ENCODE assay signal across 7 cellular contexts in the genomic region with DNA sequence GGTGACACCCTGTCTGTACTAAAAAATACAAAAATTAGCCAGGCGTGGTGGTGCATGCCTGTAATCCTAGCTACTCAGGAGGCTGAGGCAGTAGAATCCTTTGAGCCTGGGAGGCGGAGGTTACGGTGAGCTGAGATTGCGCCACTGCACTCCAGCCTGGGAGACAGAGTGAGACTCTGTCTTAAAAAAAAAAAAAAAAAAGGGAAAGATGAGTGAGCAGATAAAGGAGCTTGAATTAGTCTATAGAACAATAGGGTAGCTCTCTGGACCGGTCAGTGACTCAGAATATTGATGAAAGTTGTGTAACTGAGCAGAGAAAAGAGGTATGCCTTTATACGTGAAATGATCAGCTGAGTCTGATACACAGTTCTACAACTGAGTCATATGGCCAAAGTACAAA.
DNase-seq lines count a peak whose midpoint lies in the region; ATAC-seq and TF ChIP-seq lines count a peak whose summit lies in the region.
"Not testable (repeated sequence)": the region's sequence is repeated elsewhere in the genome, so short reads cannot be mapped to it uniquely, and the experiment has no call there.

No MANE protein-coding gene starts in this region.

- not testable (repeated sequence) for TF ChIP-seq CTCF in PC-9 (conservative IDR thresholded peaks at IDR 0.05); ascending aorta (IDR thresholded peaks at IDR 0.05); epithelial cell of esophagus (IDR thresholded peaks at IDR 0.05; ENCODE audit: insufficient read depth, low read depth, low read length, missing control alignments); foreskin keratinocyte (conservative IDR thresholded peaks at IDR 0.05)

- H3K4me1 ChIP-seq in GM23248 (ENCODE audit: insufficient read depth) (peaks cover 15% of the 10 kb centered on the region), PC-9 (replicated peaks; ENCODE audit: insufficient read depth) (peaks cover 22% of the 10 kb centered on the region), ascending aorta (peaks cover 4 to 55% of the 10 kb centered on the region in 2 donors)
- not testable (repeated sequence) for H3K4me1 ChIP-seq in foreskin keratinocyte; rectal smooth muscle tissue (ENCODE audit: control insufficient read depth, insufficient read depth, low read length)

- WGBS in GM23248 (ENCODE audit: low coverage in 1 of 2, low lambda C conversion rate in 2 of 2, missing lambda C conversion rate in 2 of 2), 2 experiments = 83 to 84% methylated on average over 6 of the region's 6 CpGs

- intact Hi-C loops in PC-9 (cut with micrococcal nuclease; ENCODE audit: unreplicated experiment) = not testable (repeated sequence)
- intact Hi-C loops in ascending aorta (cut with DNase I) = loop anchor here (5.0 kb wide), 1 partner anchor 95 kb away; a partner anchor contains a TSS

- H4K20me1 ChIP-seq in GM23248 (ENCODE audit: insufficient read depth); PC-9 (ENCODE audit: insufficient read depth): not testable (repeated sequence)

- H3K9me2 ChIP-seq in GM23248 (ENCODE audit: insufficient read depth); PC-9 (ENCODE audit: insufficient read depth): not testable (repeated sequence)

- not testable (repeated sequence) for H3K9me3 ChIP-seq in GM23248 (ENCODE audit: low read depth); PC-9 (ENCODE audit: insufficient read depth, low read depth); ascending aorta

- H3K9ac ChIP-seq in GM23248; rectal smooth muscle tissue (ENCODE audit: low read length): not testable (repeated sequence)

- not testable (repeated sequence) for H3K27ac ChIP-seq in GM23248
- peak overlapping the region; percentile 42 for H3K27ac ChIP-seq in PC-9
- H3K27ac ChIP-seq in ascending aorta = peak overlapping the region; percentile 82 to 95
- peak overlapping the region; percentile 9 for H3K27ac ChIP-seq in foreskin keratinocyte
- peak overlapping the region; percentile 67 for H3K27ac ChIP-seq in rectal smooth muscle tissue (ENCODE audit: low read depth, low read length)

- not testable (repeated sequence) for H3K4me2 ChIP-seq in GM23248 (ENCODE audit: unreplicated experiment); PC-9

- peak; percentile 4 for DNase-seq in GM23248
- peak in 1 of 2 experiments; percentile 82 for DNase-seq in PC-9
- DNase-seq in ascending aorta (ENCODE audit: low spot score in 2 of 2) = not testable (repeated sequence)
- DNase-seq in epithelial cell of esophagus (ENCODE audit: low read depth) = peak; percentile 85
- DNase-seq in foreskin keratinocyte = peak; percentile 56 to 86
- peak; percentile 44 for DNase-seq in kidney tubule cell (ENCODE audit: low spot score)

- ATAC-seq in foreskin keratinocyte = peak; percentile 80

- not testable (repeated sequence) for H2AFZ ChIP-seq in GM23248, PC-9

- not testable (repeated sequence) for H3K4me3 ChIP-seq in GM23248; PC-9; ascending aorta; epithelial cell of esophagus (ENCODE audit: low read length); rectal smooth muscle tissue (ENCODE audit: low read length)

- H3F3A ChIP-seq in GM23248 (ENCODE audit: insufficient read depth) = not testable (repeated sequence)
- peaks cover 24% of the 10 kb centered on the region for H3F3A ChIP-seq in PC-9 (ENCODE audit: insufficient read depth, low read depth)

- not testable (repeated sequence) for H3K79me2 ChIP-seq in GM23248 (ENCODE audit: insufficient read depth); PC-9 (ENCODE audit: low read depth)

- POLR2A ChIA-PET in PC-9 (lab: Charles Lee; ENCODE audit: unreplicated experiment) = not testable (repeated sequence)

- CTCF ChIA-PET in PC-9 (lab: Charles Lee) = interaction anchor here (0.6 kb wide), 2 partner anchors 24 to 787 kb away, joined by 3 read pairs; no protein-coding TSS in a partner anchor

- H3K27me3 ChIP-seq in GM23248 (replicated peaks; ENCODE audit: insufficient read depth); PC-9 (ENCODE audit: insufficient read depth, low read depth); ascending aorta; foreskin keratinocyte; rectal smooth muscle tissue (ENCODE audit: control insufficient read depth, insufficient read depth, low read length): not testable (repeated sequence)

- BruUV-seq in PC-9 (replicated peaks; lab: Mats Ljungman, UMichigan) = not testable (repeated sequence)

- in situ Hi-C loops in GM23248 (cut with MboI) = loop anchor here (25.0 kb wide), 1 partner anchor 1850 kb away; no protein-coding TSS in a partner anchor

- H3K36me3 ChIP-seq in GM23248 (ENCODE audit: low read depth); ascending aorta; rectal smooth muscle tissue (ENCODE audit: control insufficient read depth, insufficient read depth, low read length): not testable (repeated sequence)
- H3K36me3 ChIP-seq in PC-9 (ENCODE audit: low read depth) = peaks cover 44% of the 10 kb centered on the region
